24 cellular contexts compared by ENCODE assay signal in genomic region chr2:159322419-159322818, GRCh38. TPM values are rescaled to one million over a fixed set of nuclear protein-coding genes. Genes with fewer than 3 reads are reported as not detected.
DNase-seq lines count a peak whose midpoint lies in the region; ATAC-seq, FAIRE-seq and TF ChIP-seq lines count a peak whose summit lies in the region.
"Had no signal": no experiment of that assay in that cellular context is flagged by ENCODE, and none has a peak within 500 bp of the region (broad histone marks: within the 10 kb centered on the region; RNA-seq: fewer than 3 reads in every experiment).

No MANE protein-coding gene starts in this region.

- POLR2A ChIA-PET in HepG2 (lab: Yijun Ruan, JAX), result no interaction called here

- H3K4me2 ChIP-seq in HepG2 (ENCODE audit: low read depth, low read length), result no peak overlapping the region
- H3K4me2 ChIP-seq: BLaER1, GM23338 had no signal

- H2AFZ ChIP-seq in HepG2 (ENCODE audit: low read length), result no peak overlapping the region
- H2AFZ ChIP-seq: GM23338 had no signal

- H3K27ac Mint-ChIP-seq in endothelial cell (ENCODE audit: unreplicated experiment), result peak overlapping the region; percentile 33
- H3K27ac Mint-ChIP-seq: B cell; CD4-positive, CD25-positive, alpha-beta regulatory T cell; CD8-positive, alpha-beta T cell; GM23338; H9 had no signal

- peak; percentile 72 for ATAC-seq in HepG2
- no peak for ATAC-seq in GM18498 (IDR thresholded peaks at IDR 0.05; ENCODE audit: unreplicated experiment)
- no peak for ATAC-seq in heart left ventricle
- ATAC-seq: CD8-positive, alpha-beta T cell; GM23338; HCT116 had no signal

- no peaks in the 10 kb centered on the region for H3K9me3 Mint-ChIP-seq in endothelial cell (ENCODE audit: unreplicated experiment)
- H3K9me3 Mint-ChIP-seq: CD4-positive, CD25-positive, alpha-beta regulatory T cell; CD8-positive, alpha-beta T cell; GM23338; H9 had no signal

- CTCF ChIA-PET in HepG2 (lab: Yijun Ruan, JAX; ENCODE audit: low intra/inter-chr PET ratio, low total read pairs), result no interaction called here

- TF ChIP-seq CTCF in endothelial cell (IDR thresholded peaks at IDR 0.05; ENCODE audit: unreplicated experiment), result no peak
- TF ChIP-seq CTCF in HepG2 (CRISPR knock-in tag; IDR thresholded peaks at IDR 0.05), result no peak
- TF ChIP-seq CTCF in heart left ventricle (IDR thresholded peaks at IDR 0.05), result no peak

- no peak overlapping the region for H3K4me3 Mint-ChIP-seq in endothelial cell (ENCODE audit: unreplicated experiment)
- H3K4me3 Mint-ChIP-seq: B cell; CD4-positive, CD25-positive, alpha-beta regulatory T cell; CD8-positive, alpha-beta T cell; GM23338; H9 had no signal

- FAIRE-seq in HepG2 (lab: Jason Lieb, UNC), result no peak
- FAIRE-seq: A204.1, D721Med, G401.6, GM12892 had no signal

- H3K79me2 ChIP-seq in HepG2 (ENCODE audit: insufficient read depth, low read length), result no peaks in the 10 kb centered on the region

- in situ Hi-C loops in HepG2 (cut with HindIII; ENCODE audit: extremely low pct_ligation_motif_present, low pct_unique_long_range_greater_than_20kb), result no loop called here

- H3K27me3 ChIP-seq in HepG2 (ENCODE audit: control insufficient read depth in 1 of 2, insufficient read depth in 2 of 2, low read length in 2 of 2), result no peaks in the 10 kb centered on the region
- no peaks in the 10 kb centered on the region for H3K27me3 ChIP-seq in heart left ventricle
- H3K27me3 ChIP-seq: BLaER1 had no signal

- no peaks in the 10 kb centered on the region for H4K20me1 ChIP-seq in HepG2 (ENCODE audit: insufficient read depth, low read length)
- H4K20me1 ChIP-seq: BLaER1 had no signal

- H3K4me1 Mint-ChIP-seq in endothelial cell (ENCODE audit: unreplicated experiment), result peaks cover 9% of the 10 kb centered on the region
- H3K4me1 Mint-ChIP-seq: B cell; CD4-positive, CD25-positive, alpha-beta regulatory T cell; GM23338 had no signal

- H3K27me3 Mint-ChIP-seq in endothelial cell (ENCODE audit: unreplicated experiment), result peaks cover 3% of the 10 kb centered on the region
- H3K27me3 Mint-ChIP-seq: B cell; CD4-positive, CD25-positive, alpha-beta regulatory T cell had no signal

- H3K4me1 ChIP-seq in HepG2 (ENCODE audit: insufficient read depth, low read length) (peaks cover 11% of the 10 kb centered on the region), heart left ventricle (no peaks in the 10 kb centered on the region)
- H3K4me1 ChIP-seq: BLaER1 had no signal

- DNase-seq in DMS53 (lab: John Stamatoyannopoulos, UW) (peak; percentile 32), DMS53 treated with DMSO at 0.1 percent for 48 hours (lab: John Stamatoyannopoulos, UW; ENCODE audit: unreplicated experiment) (no peak), endothelial cell (ENCODE audit: low spot score) (no peak), HepG2 (ENCODE audit: low spot score) (peak; percentile 19), GM19238 (ENCODE audit: insufficient read length, low spot score) (no peak), heart left ventricle (no peak)
- no peak for DNase-seq in activated CD4-positive, CD25-positive, alpha-beta regulatory T cell (lab: John Stamatoyannopoulos, UW)
- DNase-seq: Caco-2; CD4-positive, CD25-positive, alpha-beta regulatory T cell; CD8-positive, alpha-beta T cell; DMS 273 treated with DMSO at 0.1 percent for 48 hours; DND-41; H9 had no signal

- H3K4me3 ChIP-seq in HepG2 (replicated peaks in 1 of 3; ENCODE audit: insufficient read depth in 1 of 3, low read depth in 2 of 3, low read length in 3 of 3), result no peak overlapping the region
- no peak overlapping the region for H3K4me3 ChIP-seq in heart left ventricle
- H3K4me3 ChIP-seq: BLaER1, GM23338 had no signal

- H3K27ac ChIP-seq in HepG2 (ENCODE audit: extremely low read length, insufficient read depth, low read length) (no peak overlapping the region), heart left ventricle (no peak overlapping the region)
- H3K27ac ChIP-seq: 22Rv1, BLaER1, C4-2B had no signal

- no peak for TF ChIP-seq RAD21 in HepG2 (CRISPR knock-in tag; IDR thresholded peaks at IDR 0.05)

- no peak for TF ChIP-seq POLR2A in HepG2 (IDR thresholded peaks at IDR 0.05; ENCODE audit: insufficient read depth in 1 of 2, low read depth in 2 of 2, low read length in 2 of 2)
- no peak for TF ChIP-seq POLR2A in heart left ventricle (IDR thresholded peaks at IDR 0.05)

- intact Hi-C loops in HepG2 (cut with micrococcal nuclease; ENCODE audit: unreplicated experiment) (no loop called here), heart left ventricle (cut with DNase I) (no loop called here)

- TF ChIP-seq EP300 in HepG2 (IDR thresholded peaks at IDR 0.05; ENCODE audit: low read depth in 2 of 2, low read length in 2 of 2) (no peak), HepG2 (CRISPR knock-in tag; IDR thresholded peaks at IDR 0.05; ENCODE audit: borderline replicate concordance) (no peak)

- peaks cover 20% of the 10 kb centered on the region for H3K36me3 Mint-ChIP-seq in endothelial cell (ENCODE audit: low read depth, unreplicated experiment)

- H3K36me3 ChIP-seq in HepG2 (replicated peaks in 1 of 2; ENCODE audit: control insufficient read depth in 1 of 2, insufficient read depth in 2 of 2, low read length in 2 of 2) (0 out of 5 replicates have a peak, but pooled peaks cover 0 to 5% of the 10 kb centered on the region in 2 experiments), heart left ventricle (peaks cover 0 to 95% (median 56%) of the 10 kb centered on the region in 9 donors)

- BruUV-seq in HepG2 (replicated peaks; lab: Mats Ljungman, UMichigan), result no TSS peak

- H3K9ac ChIP-seq in HepG2 (ENCODE audit: insufficient read depth, low read depth, low read length), result no peak overlapping the region
- H3K9ac ChIP-seq: BLaER1 had no signal

- H3K9me3 ChIP-seq in HepG2 (ENCODE audit: low read length) (no peaks in the 10 kb centered on the region), heart left ventricle (no peaks in the 10 kb centered on the region)
- H3K9me3 ChIP-seq: BLaER1, Caco-2 had no signal

TF ChIP-seq in HepG2, 621 proteins besides CTCF, POLR2A, EP300 and RAD21 (continues in another document):
- TF ChIP-seq, protein P1, sequence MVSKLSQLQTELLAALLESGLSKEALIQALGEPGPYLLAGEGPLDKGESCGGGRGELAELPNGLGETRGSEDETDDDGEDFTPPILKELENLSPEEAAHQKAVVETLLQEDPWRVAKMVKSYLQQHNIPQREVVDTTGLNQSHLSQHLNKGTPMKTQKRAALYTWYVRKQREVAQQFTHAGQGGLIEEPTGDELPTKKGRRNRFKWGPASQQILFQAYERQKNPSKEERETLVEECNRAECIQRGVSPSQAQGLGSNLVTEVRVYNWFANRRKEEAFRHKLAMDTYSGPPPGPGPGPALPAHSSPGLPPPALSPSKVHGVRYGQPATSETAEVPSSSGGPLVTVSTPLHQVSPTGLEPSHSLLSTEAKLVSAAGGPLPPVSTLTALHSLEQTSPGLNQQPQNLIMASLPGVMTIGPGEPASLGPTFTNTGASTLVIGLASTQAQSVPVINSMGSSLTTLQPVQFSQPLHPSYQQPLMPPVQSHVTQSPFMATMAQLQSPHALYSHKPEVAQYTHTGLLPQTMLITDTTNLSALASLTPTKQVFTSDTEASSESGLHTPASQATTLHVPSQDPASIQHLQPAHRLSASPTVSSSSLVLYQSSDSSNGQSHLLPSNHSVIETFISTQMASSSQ (IDR thresholded peaks at IDR 0.05; ENCODE audit: low read depth), result peak; percentile 71; the same call in 1 of the 2 replicates
- TF ChIP-seq, protein P1 (CRISPR knock-in tag; IDR thresholded peaks at IDR 0.05; ENCODE audit: borderline replicate concordance), result no peak
- TF ChIP-seq HNRNPUL1 (IDR thresholded peaks at IDR 0.05; ENCODE audit: low read depth, low read length), result 0 out of 2 replicates have a peak, but pooled peaks have one; percentile 57
- TF ChIP-seq ZNF775 (CRISPR knock-in tag; IDR thresholded peaks at IDR 0.05; ENCODE audit: borderline replicate concordance), result peak; percentile 65; the same call in 1 of the 2 replicates

RNA-seq across cellular contexts. Expression of gene WDSUB1, which starts 35.9 kb away (rescaled TPM):
- 5.4 TPM for total RNA-seq in endothelial cell (ENCODE audit: unreplicated experiment)
- total RNA-seq in HepG2 (2016; rRNA removed; fragmentation: Illumina TruSeq; extraction: Trizol), result 10.7 and 16.3 TPM in 2 replicates
- 7.2 and 7.7 TPM in 2 replicates for total RNA-seq in HepG2 (2016; cell fraction: cytosol; rRNA removed; fragmentation: Illumina TruSeq; extraction: Trizol; ENCODE audit: low read depth)
- total RNA-seq in HepG2 (2016; cell fraction: insoluble cytoplasmic fraction; rRNA removed; fragmentation: Illumina TruSeq; extraction: Trizol), result 10.5 and 14.5 TPM in 2 replicates
- 7.8 and 8.5 TPM in 2 replicates for total RNA-seq in HepG2 (2016; cell fraction: membrane; rRNA removed; fragmentation: Illumina TruSeq; extraction: Trizol)
- 8.5 and 11.2 TPM in 2 replicates for total RNA-seq in HepG2 (2016; cell fraction: nucleus; rRNA removed; fragmentation: Illumina TruSeq; extraction: Trizol)
- polyA plus RNA-seq in HepG2 (2011; rRNA removed), result 9.6 and 10.1 TPM in 2 replicates
- 7.2 and 9.2 TPM in 2 replicates for polyA plus RNA-seq in HepG2 (2011; cell fraction: cytosol; rRNA removed)
- 10.9 and 12.9 TPM in 2 replicates for polyA plus RNA-seq in HepG2 (2011; cell fraction: nucleus; rRNA removed)
- 12.0 and 15.3 TPM in 2 replicates for polyA plus RNA-seq in HepG2 (2012)
- 3.7 and 4.7 TPM in 2 replicates for polyA plus RNA-seq in HepG2 (2016; cell fraction: cytosol; fragmentation: Illumina TruSeq; extraction: Trizol; ENCODE audit: low read depth)
- 16.5 and 18.2 TPM in 2 replicates for polyA plus RNA-seq in HepG2 (2016; cell fraction: insoluble cytoplasmic fraction; fragmentation: Illumina TruSeq; extraction: Trizol; ENCODE audit: low read depth)
- 5.8 and 6.6 TPM in 2 replicates for polyA plus RNA-seq in HepG2 (2016; cell fraction: membrane; fragmentation: Illumina TruSeq; extraction: Trizol; ENCODE audit: low read depth)
- 12.5 and 14.0 TPM in 2 replicates for polyA plus RNA-seq in HepG2 (2016; cell fraction: nucleus; fragmentation: Illumina TruSeq; extraction: Trizol; ENCODE audit: insufficient read depth, low read depth)
- polyA minus RNA-seq in HepG2 (2011; rRNA and poly(A)+ RNA removed; ENCODE audit: low replicate concordance), result 5.6 and 17.7 TPM in 2 replicates
- 5.4 and 5.7 TPM in 2 replicates for polyA minus RNA-seq in HepG2 (2011; cell fraction: cytosol; rRNA and poly(A)+ RNA removed)
- polyA minus RNA-seq in HepG2 (2011; cell fraction: nucleus; rRNA and poly(A)+ RNA removed), result 25.5 and 31.1 TPM in 2 replicates
- total RNA-seq in heart left ventricle, result 10 to 100 TPM in 2 of 9 donors, 1 to 10 TPM in 7; 5.1 to 12.4 (median 9.1) TPM
- polyA plus RNA-seq in heart left ventricle, result 1 to 10 TPM; 5.9 to 8.0 TPM

Comparison
In these comparisons a context has a peak if more than half of its experiments do, and no peak if none do; other contexts are left out.
1. DNase-seq: peak in DMS53 (single experiment) and HepG2 (single experiment); none in DMS53 treated with DMSO at 0.1 percent for 48 hours (single experiment), endothelial cell (single experiment), GM19238 (single experiment), heart left ventricle (0 of 5) and activated CD4-positive, CD25-positive, alpha-beta regulatory T cell (0 of 4).